In genomic region chr6:31126416-31127175, GRCh38 we compare ENCODE assay signal across 24 cellular contexts. TPM values are rescaled to one million over a fixed set of nuclear protein-coding genes. Genes with fewer than 3 reads are reported as not detected.
DNase-seq lines count a peak whose midpoint lies in the region; ATAC-seq and TF ChIP-seq lines count a peak whose summit lies in the region.
"Had no signal": no experiment of that assay in that cellular context is flagged by ENCODE, and none has a peak within 500 bp of the region (broad histone marks: within the 10 kb centered on the region; RNA-seq: fewer than 3 reads in every experiment).

No MANE protein-coding gene starts in this region.

- intact Hi-C loops in left colon (cut with DNase I, micrococcal nuclease), result no loop called here

- no peak overlapping the region for H3K4me3 ChIP-seq in suprapubic skin
- H3K4me3 ChIP-seq: left lung, prostate gland had no signal

- ATAC-seq in left colon (peak; percentile 47), GM21390 (IDR thresholded peaks at IDR 0.05; ENCODE audit: unreplicated experiment) (no peak)
- ATAC-seq: activated T-helper 17 cell treated with anti-CD3 and anti-CD28 coated beads, Interleukin-2, amount 50 U/mL, for 72 hours; left lung; naive thymus-derived CD8-positive, alpha-beta T cell had no signal

- no peak for TF ChIP-seq EP300 in suprapubic skin (IDR thresholded peaks at IDR 0.05)

- 77% methylated on average over 15 of the region's 15 CpGs for WGBS in suprapubic skin

- DNase-seq in NCI-H2107 (lab: John Stamatoyannopoulos, UW) (peak; percentile 0), NCI-H2107 treated with DMSO at 0.1 percent for 48 hours (lab: John Stamatoyannopoulos, UW; ENCODE audit: unreplicated experiment) (no peak), dermis blood vessel endothelial cell (peak; percentile 24), left colon (no peak), suprapubic skin (ENCODE audit: low spot score in 2 of 2) (no peak), SIG-M5 treated with dmso at 0.1 percent for 504 hours (lab: John Stamatoyannopoulos, UW; ENCODE audit: unreplicated experiment) (no peak), NOMO-1 (lab: John Stamatoyannopoulos, UW; ENCODE audit: unreplicated experiment in 2 of 2) (no peak)
- DNase-seq: caudate nucleus; DMS 273 treated with DMSO at 0.1 percent for 48 hours; H7; Karpas-422; naive thymus-derived CD8-positive, alpha-beta T cell; NCI-H2227 treated with DMSO at 0.1 percent for 48 hours; stimulated activated naive CD4-positive, alpha-beta T cell had no signal

- no peaks in the 10 kb centered on the region for H3K9me3 ChIP-seq in suprapubic skin
- H3K9me3 ChIP-seq: left lung, prostate gland had no signal

- peak overlapping the region; percentile 75 for H3K27ac ChIP-seq in suprapubic skin
- H3K27ac ChIP-seq: 22Rv1, C4-2B, prostate gland had no signal

- peaks cover 55% of the 10 kb centered on the region for H3K4me1 ChIP-seq in suprapubic skin
- H3K4me1 ChIP-seq: prostate gland had no signal

- TF ChIP-seq CTCF in suprapubic skin (IDR thresholded peaks at IDR 0.05), result no peak

- no peak for TF ChIP-seq POLR2A in suprapubic skin (IDR thresholded peaks at IDR 0.05)

- H3K36me3 ChIP-seq in suprapubic skin, result no peaks in the 10 kb centered on the region
- H3K36me3 ChIP-seq: left lung, prostate gland had no signal

- no peaks in the 10 kb centered on the region for H3K27me3 ChIP-seq in suprapubic skin
- H3K27me3 ChIP-seq: left lung had no signal

RNA-seq across cellular contexts. Expression of gene CDSN, which starts 6.3 kb away (rescaled TPM):
- total RNA-seq in dermis blood vessel endothelial cell (not detected in 2 replicates), left colon (not detected), suprapubic skin (100 to 1,000 TPM in 3 of 4 donors, 10 to 100 TPM in 1; 16.3 to 598 (median 403) TPM)
- total RNA-seq: activated CD8-positive, alpha-beta memory T cell treated with anti-CD3 and anti-CD28 coated beads for 36 hours; activated T-helper 17 cell treated with anti-CD3 and anti-CD28 coated beads, Interleukin-2, amount 50 U/mL, for 72 hours; fibroblast of villous mesenchyme; H7; naive thymus-derived CD8-positive, alpha-beta T cell; RPMI7951; ureter had no signal

RNA-seq across cellular contexts. Expression of gene PSORS1C1, which starts 12.0 kb away (rescaled TPM):
- total RNA-seq in dermis blood vessel endothelial cell (0.17 and 4.7 TPM in 2 replicates), left colon (1 to 10 TPM; 4.9 to 6.7 TPM), suprapubic skin (10 to 100 TPM in 1 of 4 donors, 1 to 10 TPM in 3; 4.1 to 15.8 (median 5.5) TPM)
- total RNA-seq: activated CD8-positive, alpha-beta memory T cell treated with anti-CD3 and anti-CD28 coated beads for 36 hours; activated T-helper 17 cell treated with anti-CD3 and anti-CD28 coated beads, Interleukin-2, amount 50 U/mL, for 72 hours; naive thymus-derived CD8-positive, alpha-beta T cell had no signal

RNA-seq across cellular contexts. Expression of gene PSORS1C2, which starts 12.3 kb away (rescaled TPM):
- not detected in 2 replicates for total RNA-seq in dermis blood vessel endothelial cell
- not detected for total RNA-seq in left colon
- total RNA-seq in suprapubic skin, result 10 to 100 TPM in 3 of 4 donors, 1 to 10 TPM in 1; 5.9 to 63.0 (median 27.8) TPM
- total RNA-seq: activated CD8-positive, alpha-beta memory T cell treated with anti-CD3 and anti-CD28 coated beads for 36 hours; activated T-helper 17 cell treated with anti-CD3 and anti-CD28 coated beads, Interleukin-2, amount 50 U/mL, for 72 hours; fibroblast of villous mesenchyme; left lung; naive thymus-derived CD8-positive, alpha-beta T cell; prostate gland; RPMI7951; ureter had no signal

RNA-seq across cellular contexts. Expression of gene C6orf15, which starts 14.2 kb away (rescaled TPM):
- total RNA-seq in dermis blood vessel endothelial cell, result 0.14 TPM in 1 of 2 replicates, not detected in the other
- total RNA-seq in left colon, result not detected
- 10 to 100 TPM in 2 of 4 donors, 1 to 10 TPM in 2; 5.5 to 20.7 (median 8.8) TPM for total RNA-seq in suprapubic skin
- total RNA-seq: activated CD8-positive, alpha-beta memory T cell treated with anti-CD3 and anti-CD28 coated beads for 36 hours; activated T-helper 17 cell treated with anti-CD3 and anti-CD28 coated beads, Interleukin-2, amount 50 U/mL, for 72 hours; fibroblast of villous mesenchyme; H7; left lung; naive thymus-derived CD8-positive, alpha-beta T cell; RPMI7951; ureter had no signal

RNA-seq across cellular contexts. Expression of gene CCHCR1, which starts 31.0 kb away (rescaled TPM):
- total RNA-seq in dermis blood vessel endothelial cell (12.3 and 18.1 TPM in 2 replicates), left colon (10 to 100 TPM; 24.3 to 39.0 TPM), suprapubic skin (10 to 100 TPM; 10.7 to 33.4 (median 16.5) TPM)

Comparison
In these comparisons a context has a peak if more than half of its experiments do, and no peak if none do; other contexts are left out.
1. DNase-seq: peak in NCI-H2107 (single experiment) and dermis blood vessel endothelial cell (single experiment); none in NCI-H2107 treated with DMSO at 0.1 percent for 48 hours (single experiment), left colon (0 of 2), suprapubic skin (0 of 2), SIG-M5 treated with dmso at 0.1 percent for 504 hours (single experiment) and NOMO-1 (0 of 2).
2. RNA of gene CDSN, which starts 6.3 kb away (total RNA-seq): 16.3 to 598 TPM in suprapubic skin; not detected in dermis blood vessel endothelial cell and not detected in left colon; every median in the first group is over 10 times any median in the second.